ENCODE assay signal across 24 cellular contexts in genomic region chr3:31732548-31732947, GRCh38.
DNase-seq lines count a peak whose midpoint lies in the region; ATAC-seq, FAIRE-seq and TF ChIP-seq lines count a peak whose summit lies in the region.
"Had no signal": no experiment of that assay in that cellular context is flagged by ENCODE, and none has a peak within 500 bp of the region (broad histone marks: within the 10 kb centered on the region; RNA-seq: fewer than 3 reads in every experiment).

No MANE protein-coding gene starts in this region.

- H3K27me3 ChIP-seq in BE2C (no peaks in the 10 kb centered on the region), left ventricle myocardium inferior (ENCODE audit: low read depth) (no peaks in the 10 kb centered on the region), foreskin keratinocyte (no peaks in the 10 kb centered on the region)
- H3K27me3 ChIP-seq: BLaER1, esophagus muscularis mucosa, gastrocnemius medialis, SJCRH30 had no signal

- FAIRE-seq in urothelium cell line (lab: Jason Lieb, UNC): no peak

- H3K4me3 ChIP-seq in BE2C (ENCODE audit: low read depth, low read length) (no peak overlapping the region), left ventricle myocardium inferior (no peak overlapping the region)
- H3K4me3 ChIP-seq: BLaER1, esophagus muscularis mucosa, gastrocnemius medialis, PC-9, SJCRH30 had no signal

- H3K36me3 ChIP-seq in BE2C (no peaks in the 10 kb centered on the region), left ventricle myocardium inferior (no peaks in the 10 kb centered on the region)
- H3K36me3 ChIP-seq: BLaER1, esophagus muscularis mucosa, gastrocnemius medialis, SJCRH30 had no signal

- TF ChIP-seq CTCF in BE2C (IDR thresholded peaks at IDR 0.05; ENCODE audit: low read depth, low read length) (no peak), left ventricle myocardium inferior (IDR thresholded peaks at IDR 0.05; ENCODE audit: borderline replicate concordance) (no peak), foreskin keratinocyte (conservative IDR thresholded peaks at IDR 0.05) (no peak)

- intact Hi-C loops in left ventricle myocardium inferior (cut with micrococcal nuclease): no loop called here

- H3K27ac ChIP-seq in left ventricle myocardium inferior (replicated peaks) (peak overlapping the region; percentile 42), foreskin keratinocyte (no peak overlapping the region)
- H3K27ac ChIP-seq: BLaER1, esophagus muscularis mucosa, gastrocnemius medialis, PC-9, SJCRH30 had no signal

- H3K4me1 ChIP-seq in BE2C (no peaks in the 10 kb centered on the region), left ventricle myocardium inferior (peaks cover 21% of the 10 kb centered on the region), foreskin keratinocyte (peaks cover 6% of the 10 kb centered on the region)
- H3K4me1 ChIP-seq: BLaER1, SJCRH30 had no signal

- DNase-seq in BE2C (peak; percentile 21), NCI-H1092 treated with DMSO at 0.1 percent for 48 hours (lab: John Stamatoyannopoulos, UW) (peak; percentile 74), NCI-H345 treated with DMSO at 0.1 percent for 48 hours (lab: John Stamatoyannopoulos, UW; ENCODE audit: unreplicated experiment) (peak; percentile 50), left ventricle myocardium inferior (peak; percentile 44), foreskin keratinocyte (no peak), T-helper 1 cell (no peak), urothelium cell line (ENCODE audit: low spot score) (no peak)
- DNase-seq: activated CD4-positive, alpha-beta T cell treated with anti-CD3 and anti-CD28 coated beads, Interleukin-2, amount 10 ng/mL, durations not matched to agents 7 days and 5 days; activated CD8-positive, alpha-beta memory T cell treated with anti-CD3 and anti-CD28 coated beads, Interleukin-2, amount 50 U/mL, for 4 hours; activated naive CD8-positive, alpha-beta T cell treated with anti-CD3 and anti-CD28 coated beads for 36 hours; effector memory CD4-positive, alpha-beta T cell; EL; gastrocnemius medialis; KG1; NCI-H2081 treated with DMSO at 0.1 percent for 48 hours; occipital lobe; PC-9; retina; stimulated activated CD4-positive, alpha-beta T cell treated with anti-CD3 and anti-CD28 coated beads, Interleukin-12 subunit alpha, Interleukin-12 subunit beta, amount 100 ng/mL, for 4 hours; trophoblast cell had no signal

- ATAC-seq in foreskin keratinocyte (no peak), GM18867 (IDR thresholded peaks at IDR 0.05; ENCODE audit: unreplicated experiment) (no peak)
- ATAC-seq: gastrocnemius medialis had no signal

- no peaks in the 10 kb centered on the region for H3K9me3 ChIP-seq in BE2C
- H3K9me3 ChIP-seq in left ventricle myocardium inferior (replicated peaks): no peaks in the 10 kb centered on the region
- H3K9me3 ChIP-seq: BLaER1, esophagus muscularis mucosa, gastrocnemius medialis, SJCRH30 had no signal

Comparison
In these comparisons a context has a peak if more than half of its experiments do, and no peak if none do; other contexts are left out.
1. DNase-seq: peak in BE2C (single experiment), NCI-H1092 treated with DMSO at 0.1 percent for 48 hours (single experiment), NCI-H345 treated with DMSO at 0.1 percent for 48 hours (single experiment) and left ventricle myocardium inferior (single experiment); none in foreskin keratinocyte (0 of 2), T-helper 1 cell (0 of 5) and urothelium cell line (single experiment).